ENCODE assay signal across 9 cellular contexts in the genomic region with DNA sequence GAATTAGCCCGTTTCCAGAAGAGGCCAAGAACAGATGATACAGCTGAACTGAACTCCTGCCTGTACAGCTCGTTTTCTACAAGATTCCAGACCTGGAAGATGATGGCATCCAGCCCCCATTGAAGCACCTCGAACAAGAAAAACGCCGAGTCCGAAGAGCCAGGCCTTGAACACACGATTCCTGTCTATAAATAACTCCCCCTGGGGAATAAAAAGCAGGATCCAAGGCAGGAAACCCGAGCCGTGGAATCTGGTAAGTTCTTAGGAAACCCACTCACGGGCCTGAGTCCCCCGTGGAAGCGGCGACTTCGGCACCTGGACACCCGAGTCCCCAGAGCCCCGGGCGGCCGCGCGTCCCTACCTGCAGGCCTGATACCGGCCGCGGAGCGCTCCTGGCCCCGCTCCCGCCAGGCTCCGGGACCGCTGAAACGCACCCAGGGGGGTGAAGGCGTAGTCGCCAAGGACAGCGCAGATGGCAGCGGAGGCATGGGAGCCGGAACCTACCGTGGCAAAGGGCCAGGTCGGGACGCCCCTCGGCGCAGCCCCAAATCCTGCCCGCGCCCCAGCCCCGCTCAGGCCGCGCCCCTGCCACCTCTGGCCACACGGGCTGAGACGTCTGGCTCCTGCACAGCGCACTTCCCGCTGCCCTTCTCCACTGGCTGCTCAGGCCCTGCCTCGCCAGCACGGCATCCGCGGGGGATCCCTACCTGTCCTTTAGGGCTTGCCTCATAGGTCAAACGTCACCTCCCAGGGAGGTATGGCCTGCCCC. TPM values are rescaled to one million over a fixed set of nuclear protein-coding genes. Genes with fewer than 3 reads are reported as not detected.
DNase-seq lines count a peak whose midpoint lies in the region; ATAC-seq, FAIRE-seq and TF ChIP-seq lines count a peak whose summit lies in the region.
"Had no signal": no experiment of that assay in that cellular context is flagged by ENCODE, and none has a peak within 500 bp of the region (broad histone marks: within the 10 kb centered on the region; RNA-seq: fewer than 3 reads in every experiment).

No MANE protein-coding gene starts in this region.

- H3K4me1 Mint-ChIP-seq in naive B cell, result peaks cover 12 to 20% (median 20%) of the 10 kb centered on the region in 3 donors

- peak overlapping the region; percentile 69 to 90 (median 86) for H3K4me3 Mint-ChIP-seq in naive B cell

- no peaks in the 10 kb centered on the region for H3F3A ChIP-seq in PC-3 (ENCODE audit: low read length, unreplicated experiment)

- BruUV-seq in PC-3 (replicated peaks; lab: Mats Ljungman, UMichigan), result no TSS peak

- no peaks in the 10 kb centered on the region for H3K27me3 ChIP-seq in PC-3 (ENCODE audit: low read length)

- H3K27ac Mint-ChIP-seq in naive B cell, result no peak overlapping the region

- peak overlapping the region; percentile 81 for H2AFZ ChIP-seq in PC-3 (ENCODE audit: low read length)

- H3K9me3 Mint-ChIP-seq in naive B cell, result no peaks in the 10 kb centered on the region

- no peaks in the 10 kb centered on the region for H3K9me2 ChIP-seq in PC-3 (replicated peaks; ENCODE audit: low read length)

- POLR2A ChIA-PET in PC-3 (lab: Charles Lee; ENCODE audit: unreplicated experiment), result interaction anchor here (0.5 to 0.6 kb wide), 2 partner anchors 14 to 15 kb away, joined by 4 read pairs; no protein-coding TSS in a partner anchor

- CTCF ChIA-PET in PC-3 (lab: Charles Lee), result interaction anchor here (0.6 to 1.1 kb wide), 2 partner anchors 15 to 46 kb away, joined by 9 to 15 read pairs; no protein-coding TSS in a partner anchor

- TF ChIP-seq POLR2A in H54 (IDR thresholded peaks at IDR 0.05; ENCODE audit: low read depth, low read length), result no peak

- no peaks in the 10 kb centered on the region for H3K9me3 ChIP-seq in PC-3 (ENCODE audit: low read length)

- TF ChIP-seq CTCF in PC-3 (conservative IDR thresholded peaks at IDR 0.05; ENCODE audit: low read depth, low read length), result no peak
- no peak for TF ChIP-seq CTCF in epithelial cell of proximal tubule (conservative IDR thresholded peaks at IDR 0.05; ENCODE audit: low read depth, low read length)

- peak overlapping the region; percentile 94 for H3K4me2 ChIP-seq in PC-3 (ENCODE audit: low read length)

- H3K27me3 Mint-ChIP-seq in naive B cell, result peaks cover 5 to 7% (median 6%) of the 10 kb centered on the region in 3 donors

- DNase-seq in NCI-H1092 treated with DMSO at 0.1 percent for 48 hours (lab: John Stamatoyannopoulos, UW), result peak; percentile 22
- DNase-seq in NCI-H1092 (lab: John Stamatoyannopoulos, UW), result no peak
- DNase-seq in PC-3, result peak; percentile 57
- DNase-seq in epithelial cell of proximal tubule (ENCODE audit: low read depth), result no peak
- DNase-seq in naive B cell, result no peak
- no peak for DNase-seq in UCSD-AML1 (lab: John Stamatoyannopoulos, UW; ENCODE audit: unreplicated experiment)
- DNase-seq in H54 (ENCODE audit: insufficient read length, low spot score), result no peak

- ATAC-seq in PC-3 (peak; percentile 74), naive B cell (ENCODE audit: low read depth in 2 of 2) (peak; percentile 56 to 59), HG03565 (IDR thresholded peaks at IDR 0.05; ENCODE audit: unreplicated experiment) (no peak)

- no peaks in the 10 kb centered on the region for H3K36me3 Mint-ChIP-seq in naive B cell

- no peaks in the 10 kb centered on the region for H3K36me3 ChIP-seq in PC-3 (ENCODE audit: low read depth, low read length)

- peak overlapping the region; percentile 73 for H3K4me3 ChIP-seq in PC-3 (ENCODE audit: low read length)
- H3K4me3 ChIP-seq in epithelial cell of proximal tubule (ENCODE audit: low read depth, low read length), result peak overlapping the region; percentile 63

- peak overlapping the region; percentile 78 for H3K9ac ChIP-seq in PC-3 (ENCODE audit: low read length)

- H3K79me2 ChIP-seq in PC-3 (ENCODE audit: low read length), result peaks cover 22% of the 10 kb centered on the region

- no peak for FAIRE-seq in H54 (lab: Jason Lieb, UNC)
- FAIRE-seq: TTC549 had no signal

- peak overlapping the region; percentile 44 for H3K27ac ChIP-seq in PC-3 (ENCODE audit: low read length)

- intact Hi-C loops in PC-3 (cut with micrococcal nuclease), result no loop called here

- no peaks in the 10 kb centered on the region for H4K20me1 ChIP-seq in PC-3 (ENCODE audit: low read length)

- peaks cover 28% of the 10 kb centered on the region for H3K4me1 ChIP-seq in PC-3 (ENCODE audit: insufficient read depth, low read length)

RNA-seq across cellular contexts. Expression of a gene that starts 14.0 kb away (rescaled TPM):
- total RNA-seq in PC-3 (2014; rRNA removed) (31.7 and 44.1 TPM in 2 replicates), epithelial cell of proximal tubule (18.7 and 21.0 TPM in 2 replicates)
- 1 to 10 TPM; 5.5 to 8.4 (median 7.3) TPM for polyA plus RNA-seq in naive B cell (ENCODE audit: low read depth in 6 of 6)

RNA-seq across cellular contexts. Expression of a gene that starts 26.0 kb away (rescaled TPM):
- total RNA-seq in PC-3 (2014; rRNA removed) (10.0 and 11.4 TPM in 2 replicates), epithelial cell of proximal tubule (4.7 and 5.1 TPM in 2 replicates)
- polyA plus RNA-seq in naive B cell (ENCODE audit: low read depth in 6 of 6), result not detected

Comparison
In these comparisons a context has a peak if more than half of its experiments do, and no peak if none do; other contexts are left out.
1. DNase-seq: peak in NCI-H1092 treated with DMSO at 0.1 percent for 48 hours (single experiment) and PC-3 (single experiment); none in NCI-H1092 (single experiment), epithelial cell of proximal tubule (single experiment), naive B cell (single experiment), UCSD-AML1 (single experiment) and H54 (single experiment).